1 cellular context compared by ENCODE assay signal in genomic region chr11:23555085-23555484, GRCh38.
A peak's percentile ranks its signal among the peaks of the same experiment; 100 is the strongest.
TF ChIP-seq lines count a peak whose summit lies in the region.

No MANE protein-coding gene starts in this region.

TF ChIP-seq in endothelial cell of umbilical vein, 7 proteins besides CTCF, POLR2A, EP300 and RAD21:
- TF ChIP-seq MAX (IDR thresholded peaks at IDR 0.05; ENCODE audit: insufficient read depth, insufficient read length) (no peak), EZH2 (IDR thresholded peaks at IDR 0.05; ENCODE audit: borderline replicate concordance, low read depth, low read length, severe bottlenecking) (no peak), FOS (IDR thresholded peaks at IDR 0.05; ENCODE audit: borderline replicate concordance, insufficient read depth, low read length) (peak; percentile 66), JUN (IDR thresholded peaks at IDR 0.05; ENCODE audit: borderline replicate concordance, insufficient read depth, insufficient read length, low read depth) (peak; percentile 88), MYC (IDR thresholded peaks at IDR 0.05; ENCODE audit: low read depth, low read length) (no peak), POLR2AphosphoS5 (IDR thresholded peaks at IDR 0.05; ENCODE audit: insufficient read depth, low read depth, low read length) (no peak), GATA2 (IDR thresholded peaks at IDR 0.05; ENCODE audit: insufficient read depth, insufficient read length, low read depth, low read length) (peak; percentile 52)
